ENCODE assay signal across 12 cellular contexts in the genomic region with DNA sequence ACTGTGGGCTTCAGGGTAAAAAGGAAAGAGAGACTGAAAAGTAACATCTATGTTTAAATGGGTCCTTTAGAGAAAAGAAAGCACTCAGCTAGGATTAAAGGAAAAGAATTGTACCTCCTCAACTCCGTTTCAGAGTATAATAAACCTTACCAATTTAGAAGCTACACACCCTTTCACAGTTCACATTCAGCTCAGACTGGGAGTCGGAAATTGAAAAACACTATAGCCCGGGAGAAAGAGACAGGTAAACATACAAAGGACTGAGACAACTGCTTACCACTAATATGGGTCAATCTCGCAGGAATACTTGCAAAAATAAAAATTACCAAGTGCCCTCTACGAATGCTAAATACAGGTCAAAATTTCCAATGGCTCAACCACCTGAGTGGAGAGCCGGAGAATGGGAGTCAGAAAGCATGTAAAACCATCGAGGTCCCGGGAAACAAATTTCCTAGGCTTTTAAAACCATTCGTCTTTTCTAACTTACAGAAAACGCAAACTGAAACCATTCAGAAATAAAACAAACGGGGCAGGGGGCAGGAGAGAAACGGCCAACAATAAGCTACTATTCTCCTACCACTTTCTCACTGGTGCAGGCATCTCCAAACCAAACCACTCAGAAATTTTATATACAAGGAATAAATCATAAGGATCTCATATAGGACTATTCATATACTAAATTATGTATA.
DNase-seq lines count a peak whose midpoint lies in the region; ATAC-seq and TF ChIP-seq lines count a peak whose summit lies in the region.
"Had no signal": no experiment of that assay in that cellular context is flagged by ENCODE, and none has a peak within 500 bp of the region (broad histone marks: within the 10 kb centered on the region; RNA-seq: fewer than 3 reads in every experiment).

No MANE protein-coding gene starts in this region.

- H2AFZ ChIP-seq in IMR-90 (replicated peaks; ENCODE audit: low read length, poor library complexity) = no peak overlapping the region

- H4K5ac ChIP-seq in IMR-90 (ENCODE audit: low read depth, low read length) = peak overlapping the region; percentile 42; the same call in 1 of the 2 replicates

- H3K56ac ChIP-seq in IMR-90 (ENCODE audit: extremely low read depth, insufficient read depth, low read length) = no peak overlapping the region

- no peak for TF ChIP-seq POLR2A in IMR-90 (IDR thresholded peaks at IDR 0.05; ENCODE audit: low read depth, low read length)

- no CpG with 5 or more reads among the region's 12 CpGs for WGBS in IMR-90 (ENCODE audit: extremely low coverage in 2 of 2, insufficient read length in 1 of 2), 2 experiments

- H2BK20ac ChIP-seq in IMR-90 (ENCODE audit: low read depth, low read length) = no peak overlapping the region

- CTCF ChIA-PET in IMR-90 (lab: Yijun Ruan, JAX) = interaction anchor here (0.8 to 1.0 kb wide), 2 partner anchors 9 to 57 kb away, joined by 3 to 6 read pairs; no protein-coding TSS in a partner anchor

- peak overlapping the region; percentile 2; the same call in 1 of the 2 replicates for H3K14ac ChIP-seq in IMR-90 (replicated peaks; ENCODE audit: low read depth, low read length)

- TF ChIP-seq CTCF in 22Rv1 (IDR thresholded peaks at IDR 0.05) (no peak), IMR-90 (conservative IDR thresholded peaks at IDR 0.05; ENCODE audit: low read depth, low read length) (no peak), mucosa of descending colon (IDR thresholded peaks at IDR 0.05) (no peak)

- dilution Hi-C loops in IMR-90 (cut with HindIII; ENCODE audit: low sequenced_read_pairs, unreplicated experiment) = no loop called here

- H2BK5ac ChIP-seq in IMR-90 (ENCODE audit: low read depth, low read length, poor library complexity, severe bottlenecking) = no peak overlapping the region

- no peak overlapping the region for H2AK5ac ChIP-seq in IMR-90 (ENCODE audit: low read depth, low read length)

- no peaks in the 10 kb centered on the region for H3K36me3 ChIP-seq in IMR-90 (ENCODE audit: control insufficient read depth, insufficient read depth, low read length)
- H3K36me3 ChIP-seq in mucosa of descending colon (ENCODE audit: low read depth) = no peaks in the 10 kb centered on the region
- H3K36me3 ChIP-seq: HAP-1 had no signal

- POLR2A ChIA-PET in IMR-90 (lab: Charles Lee; ENCODE audit: unreplicated experiment) = no interaction called here

- in situ Hi-C loops in IMR-90 (cut with MboI; ENCODE audit: low sequenced_read_pairs) = no loop called here

- peak overlapping the region; percentile 34 for H3K9ac ChIP-seq in IMR-90 (ENCODE audit: low read depth, low read length)
- H3K9ac ChIP-seq: BLaER1 had no signal

- no peak overlapping the region for H4K8ac ChIP-seq in IMR-90 (ENCODE audit: low read depth in 2 of 2, low read length in 2 of 2)

- H3K4ac ChIP-seq in IMR-90 (ENCODE audit: low read depth, low read length) = no peak overlapping the region

- H3K9me1 ChIP-seq in IMR-90 (ENCODE audit: insufficient read depth, low read length) = peaks cover 13% of the 10 kb centered on the region

- H3K9me3 ChIP-seq in IMR-90 (ENCODE audit: control insufficient read depth, insufficient read depth, low read length) (no peaks in the 10 kb centered on the region), mucosa of descending colon (no peaks in the 10 kb centered on the region)
- H3K9me3 ChIP-seq: BLaER1, HAP-1 had no signal

- peak overlapping the region; percentile 98 for H3K4me2 ChIP-seq in IMR-90 (ENCODE audit: low read depth, low read length)
- H3K4me2 ChIP-seq: BLaER1 had no signal

- no peak for ATAC-seq in IMR-90 (ENCODE audit: low read depth)
- peak; percentile 76 for ATAC-seq in mucosa of descending colon
- ATAC-seq in GM21447 (IDR thresholded peaks at IDR 0.05; ENCODE audit: unreplicated experiment) = no peak

- no peaks in the 10 kb centered on the region for H3K27me3 ChIP-seq in IMR-90 (ENCODE audit: control insufficient read depth, insufficient read depth, low read length)
- H3K27me3 ChIP-seq: BLaER1 had no signal

- H3K4me1 ChIP-seq in IMR-90 (ENCODE audit: control insufficient read depth, insufficient read depth, low read length) = peaks cover 18% of the 10 kb centered on the region
- H3K4me1 ChIP-seq in mucosa of descending colon (ENCODE audit: low read depth) = peaks cover 30% of the 10 kb centered on the region

- no peak for TF ChIP-seq RAD21 in IMR-90 (IDR thresholded peaks at IDR 0.05; ENCODE audit: low read length)

- H3K18ac ChIP-seq in IMR-90 (ENCODE audit: low read depth, low read length) = peak overlapping the region; percentile 2; the same call in 1 of the 2 replicates

- H4K20me1 ChIP-seq in IMR-90 (ENCODE audit: insufficient read depth, low read length) = peaks cover 68% of the 10 kb centered on the region

- H3K4me3 ChIP-seq in IMR-90 (ENCODE audit: insufficient read depth, low read depth, low read length) (peak overlapping the region; percentile 35; the same call in 1 of the 2 replicates), mucosa of descending colon (no peak overlapping the region)
- H3K4me3 ChIP-seq: BLaER1, HAP-1 had no signal

- H3K23ac ChIP-seq in IMR-90 (ENCODE audit: low read depth, low read length) = peak overlapping the region; percentile 68; the same call in 1 of the 2 replicates

- H2AK9ac ChIP-seq in IMR-90 (replicated peaks; ENCODE audit: low read depth, low read length, poor library complexity) = no peak overlapping the region

- DNase-seq in IMR-90 = no peak
- no peak for DNase-seq in mucosa of descending colon
- no peak for DNase-seq in DMS79 treated with DMSO at 0.1 percent for 48 hours (lab: John Stamatoyannopoulos, UW)
- DNase-seq in SW 1271 (lab: John Stamatoyannopoulos, UW) = no peak
- DNase-seq in stimulated activated CD4-positive, alpha-beta T cell treated with anti-CD3 and anti-CD28 coated beads, Interleukin-4, amount 100 ng/mL, for 4 hours = no peak
- DNase-seq: naive B cell, T-cell had no signal

- H3K79me1 ChIP-seq in IMR-90 (ENCODE audit: low read depth in 1 of 2, low read length in 2 of 2) = peaks cover 23 to 76% of the 10 kb centered on the region in 2 experiments

- no peak overlapping the region for H2BK120ac ChIP-seq in IMR-90 (ENCODE audit: low read depth, low read length)

- H3K27ac ChIP-seq in 22Rv1 (peak overlapping the region; percentile 61), IMR-90 (ENCODE audit: insufficient read depth, low read length) (no peak overlapping the region), cingulate gyrus (ENCODE audit: low read depth, low read length) (peak overlapping the region; percentile 42)
- H3K27ac ChIP-seq: BLaER1 had no signal

- no peak overlapping the region for H2BK15ac ChIP-seq in IMR-90 (ENCODE audit: low read depth, low read length)

- intact Hi-C loops in IMR-90 (cut with micrococcal nuclease) = no loop called here
- intact Hi-C loops in mucosa of descending colon (cut with DNase I, micrococcal nuclease) = loop anchor here in 1 of 2 donors (10.0 kb wide), 1 partner anchor 116 kb away; no protein-coding TSS in a partner anchor

- BruUV-seq in IMR-90 (replicated peaks; lab: Mats Ljungman, UMichigan) = no TSS peak

- H4K91ac ChIP-seq in IMR-90 (ENCODE audit: insufficient read depth, low read depth, low read length) = no peak overlapping the region

TF ChIP-seq in IMR-90, 13 proteins besides CTCF, POLR2A, EP300 and RAD21:
- TF ChIP-seq, protein P1, sequence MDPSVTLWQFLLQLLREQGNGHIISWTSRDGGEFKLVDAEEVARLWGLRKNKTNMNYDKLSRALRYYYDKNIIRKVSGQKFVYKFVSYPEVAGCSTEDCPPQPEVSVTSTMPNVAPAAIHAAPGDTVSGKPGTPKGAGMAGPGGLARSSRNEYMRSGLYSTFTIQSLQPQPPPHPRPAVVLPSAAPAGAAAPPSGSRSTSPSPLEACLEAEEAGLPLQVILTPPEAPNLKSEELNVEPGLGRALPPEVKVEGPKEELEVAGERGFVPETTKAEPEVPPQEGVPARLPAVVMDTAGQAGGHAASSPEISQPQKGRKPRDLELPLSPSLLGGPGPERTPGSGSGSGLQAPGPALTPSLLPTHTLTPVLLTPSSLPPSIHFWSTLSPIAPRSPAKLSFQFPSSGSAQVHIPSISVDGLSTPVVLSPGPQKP (IDR thresholded peaks at IDR 0.05; ENCODE audit: borderline replicate concordance, low read depth, low read length) = no peak
- TF ChIP-seq RFX5 (IDR thresholded peaks at IDR 0.05; ENCODE audit: low read depth, low read length) (no peak), RCOR1 (IDR thresholded peaks at IDR 0.05; ENCODE audit: insufficient replicate concordance, low read length) (no peak), MAZ (IDR thresholded peaks at IDR 0.05; ENCODE audit: borderline replicate concordance, low read depth, low read length) (no peak), SMC3 (IDR thresholded peaks at IDR 0.05; ENCODE audit: low read depth, low read length) (no peak), MAFK (IDR thresholded peaks at IDR 0.05; ENCODE audit: low read depth, low read length) (no peak), CHD1 (IDR thresholded peaks at IDR 0.05; ENCODE audit: low read depth, low read length) (no peak), BHLHE40 (IDR thresholded peaks at IDR 0.05; ENCODE audit: low read depth, low read length) (no peak), MXI1 (IDR thresholded peaks at IDR 0.05; ENCODE audit: borderline replicate concordance, low read depth, low read length) (no peak), FOS (IDR thresholded peaks at IDR 0.05; ENCODE audit: low read depth, low read length) (no peak), CEBPB (IDR thresholded peaks at IDR 0.05; ENCODE audit: low read depth, low read length) (no peak), NFE2L2 (IDR thresholded peaks at IDR 0.05; ENCODE audit: low read depth, low read length) (no peak)
- TF ChIP-seq, protein P2, sequence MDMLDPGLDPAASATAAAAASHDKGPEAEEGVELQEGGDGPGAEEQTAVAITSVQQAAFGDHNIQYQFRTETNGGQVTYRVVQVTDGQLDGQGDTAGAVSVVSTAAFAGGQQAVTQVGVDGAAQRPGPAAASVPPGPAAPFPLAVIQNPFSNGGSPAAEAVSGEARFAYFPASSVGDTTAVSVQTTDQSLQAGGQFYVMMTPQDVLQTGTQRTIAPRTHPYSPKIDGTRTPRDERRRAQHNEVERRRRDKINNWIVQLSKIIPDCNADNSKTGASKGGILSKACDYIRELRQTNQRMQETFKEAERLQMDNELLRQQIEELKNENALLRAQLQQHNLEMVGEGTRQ (IDR thresholded peaks at IDR 0.05; ENCODE audit: low read depth, low read length) = no peak
TF ChIP-seq in IMR-90: peak in this region for 0.
